9 cellular contexts compared by ENCODE assay signal in the genomic region with DNA sequence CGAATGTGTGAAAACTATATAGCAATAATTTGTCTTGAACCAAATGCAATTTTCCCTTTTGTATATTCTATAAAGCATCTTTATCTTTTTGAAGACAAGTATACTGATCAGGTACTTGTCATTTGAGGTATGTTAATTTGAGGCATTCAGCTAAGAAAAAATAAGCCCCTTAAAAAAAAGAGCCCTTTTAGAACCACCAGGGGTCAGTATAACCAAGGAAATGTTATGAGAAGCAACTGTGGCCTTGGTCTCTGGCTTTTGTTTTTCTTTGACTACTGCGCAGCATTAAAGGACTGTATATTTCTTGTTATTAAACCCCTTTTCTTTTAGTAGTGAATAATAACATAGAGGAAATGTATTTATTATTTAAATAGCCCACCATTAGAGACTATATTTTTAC. TPM values are rescaled to one million over a fixed set of nuclear protein-coding genes. Genes with fewer than 3 reads are reported as not detected.
DNase-seq lines count a peak whose midpoint lies in the region; ATAC-seq and TF ChIP-seq lines count a peak whose summit lies in the region.
"Had no signal": no experiment of that assay in that cellular context is flagged by ENCODE, and none has a peak within 500 bp of the region (broad histone marks: within the 10 kb centered on the region; RNA-seq: fewer than 3 reads in every experiment).

No MANE protein-coding gene starts in this region.

- no peak overlapping the region for H3K27ac ChIP-seq in CD4-positive, alpha-beta memory T cell (ENCODE audit: low read depth, low read length)
- no peak overlapping the region for H3K27ac ChIP-seq in tibial artery
- H3K27ac ChIP-seq: SJSA1 had no signal

- DNase-seq in CD4-positive, alpha-beta memory T cell, result peak in 4 of 5 donors; percentile 51 to 59 (median 53)
- DNase-seq in NCI-H748 (lab: John Stamatoyannopoulos, UW; ENCODE audit: unreplicated experiment), result peak; percentile 57
- peak; percentile 68 for DNase-seq in MCF 10A (ENCODE audit: unreplicated experiment)
- DNase-seq in kidney glomerular epithelial cell (lab: John Stamatoyannopoulos, UW), result peak; percentile 76
- no peak for DNase-seq in tibial artery
- no peak for DNase-seq in HPDE6-E6E7 (ENCODE audit: extremely low spot score)

- H3K4me1 ChIP-seq in CD4-positive, alpha-beta memory T cell (ENCODE audit: insufficient read depth, low read length), result no peaks in the 10 kb centered on the region
- H3K4me1 ChIP-seq in tibial artery, result no peaks in the 10 kb centered on the region
- H3K4me1 ChIP-seq: SJSA1 had no signal

- H3K4me3 Mint-ChIP-seq in CD4-positive, alpha-beta memory T cell, result no peak overlapping the region
- no peak overlapping the region for H3K4me3 Mint-ChIP-seq in MCF 10A (ENCODE audit: unreplicated experiment)

- no TSS peak for BruUV-seq in MCF 10A (replicated peaks; lab: Mats Ljungman, UMichigan)

- no peaks in the 10 kb centered on the region for H3K9me3 ChIP-seq in CD4-positive, alpha-beta memory T cell (ENCODE audit: control insufficient read depth in 1 of 2, low read length in 2 of 2)
- no peaks in the 10 kb centered on the region for H3K9me3 ChIP-seq in tibial artery
- H3K9me3 ChIP-seq: SJSA1 had no signal

- ATAC-seq in GM18907 (IDR thresholded peaks at IDR 0.05; ENCODE audit: unreplicated experiment), result peak; percentile 69
- peak; percentile 75 for ATAC-seq in HG03442 (IDR thresholded peaks at IDR 0.05; ENCODE audit: unreplicated experiment)

- H3K4me1 Mint-ChIP-seq in CD4-positive, alpha-beta memory T cell, result no peaks in the 10 kb centered on the region
- H3K4me1 Mint-ChIP-seq in MCF 10A (ENCODE audit: insufficient read depth, unreplicated experiment), result peaks cover 28% of the 10 kb centered on the region

- intact Hi-C loops in CD4-positive, alpha-beta memory T cell (cut with micrococcal nuclease), result loop anchor here (1.0 to 2.0 kb wide), 3 partner anchors 116 to 1470 kb away; no protein-coding TSS in a partner anchor
- intact Hi-C loops in MCF 10A (cut with micrococcal nuclease), result loop anchor here (1.0 to 2.0 kb wide), 3 partner anchors 64 to 1470 kb away; no protein-coding TSS in a partner anchor
- intact Hi-C loops in tibial artery (cut with DNase I; ENCODE audit: low total_unique reads), result no loop called here

- no peaks in the 10 kb centered on the region for H3K27me3 ChIP-seq in CD4-positive, alpha-beta memory T cell (ENCODE audit: insufficient read depth, low read length)
- no peaks in the 10 kb centered on the region for H3K27me3 ChIP-seq in tibial artery
- H3K27me3 ChIP-seq: SJSA1 had no signal

- TF ChIP-seq CTCF in MCF 10A (IDR thresholded peaks at IDR 0.05; ENCODE audit: unreplicated experiment) (peak; percentile 75), tibial artery (IDR thresholded peaks at IDR 0.05) (peak; percentile 67 to 75)

- H3K36me3 ChIP-seq in CD4-positive, alpha-beta memory T cell (ENCODE audit: insufficient read depth, low read length), result no peaks in the 10 kb centered on the region
- no peaks in the 10 kb centered on the region for H3K36me3 ChIP-seq in tibial artery

- POLR2A ChIA-PET in CD4-positive, alpha-beta memory T cell (lab: Charles Lee; ENCODE audit: partially characterized antibody), result no interaction called here
- POLR2A ChIA-PET in MCF 10A (lab: Yijun Ruan, JAX), result interaction anchor here (0.6 to 1.1 kb wide), 2 partner anchors 18 to 22 kb away, joined by 3 to 4 read pairs; no protein-coding TSS in a partner anchor

- CTCF ChIA-PET in CD4-positive, alpha-beta memory T cell (lab: Charles Lee; ENCODE audit: partially characterized antibody), result interaction anchor here (0.6 to 9.7 kb wide), 14 partner anchors 8 to 1807 kb away, joined by 3 to 281 read pairs (median 4); a partner anchor contains a TSS
- CTCF ChIA-PET in MCF 10A (lab: Yijun Ruan, JAX), result interaction anchor here (0.5 to 5.8 kb wide), 19 partner anchors 9 to 1470 kb away, joined by 3 to 72 read pairs (median 4); no protein-coding TSS in a partner anchor

- no peak overlapping the region for H3K27ac Mint-ChIP-seq in CD4-positive, alpha-beta memory T cell
- no peak overlapping the region for H3K27ac Mint-ChIP-seq in MCF 10A (ENCODE audit: low read depth, unreplicated experiment)

- H3K4me3 ChIP-seq in CD4-positive, alpha-beta memory T cell (ENCODE audit: low read length in 2 of 2), result no peak overlapping the region
- no peak overlapping the region for H3K4me3 ChIP-seq in tibial artery
- H3K4me3 ChIP-seq: SJSA1 had no signal

- H3K9me3 Mint-ChIP-seq in CD4-positive, alpha-beta memory T cell, result no peaks in the 10 kb centered on the region
- no peaks in the 10 kb centered on the region for H3K9me3 Mint-ChIP-seq in MCF 10A (ENCODE audit: unreplicated experiment)

- peaks cover 1% of the 10 kb centered on the region in 2 donors for H3K27me3 Mint-ChIP-seq in CD4-positive, alpha-beta memory T cell
- H3K27me3 Mint-ChIP-seq in MCF 10A (ENCODE audit: insufficient read depth, unreplicated experiment), result no peaks in the 10 kb centered on the region

- no peaks in the 10 kb centered on the region for H3K36me3 Mint-ChIP-seq in CD4-positive, alpha-beta memory T cell
- peaks cover 69% of the 10 kb centered on the region for H3K36me3 Mint-ChIP-seq in MCF 10A (ENCODE audit: insufficient read depth, unreplicated experiment)

RNA-seq across cellular contexts. Expression of a gene that starts 43.1 kb away (rescaled TPM):
- total RNA-seq in CD4-positive, alpha-beta memory T cell, result under 1 TPM; 0.89 to 0.96 TPM
- under 1 TPM; 0.10 to 0.17 TPM for polyA plus RNA-seq in CD4-positive, alpha-beta memory T cell
- 91.0 and 94.5 TPM in 2 replicates for total RNA-seq in MCF 10A (2022)

Comparison
In these comparisons a context has a peak if more than half of its experiments do, and no peak if none do; other contexts are left out.
1. DNase-seq: peak in CD4-positive, alpha-beta memory T cell (4 of 5), NCI-H748 (single experiment), MCF 10A (single experiment) and kidney glomerular epithelial cell (single experiment); none in tibial artery (0 of 2) and HPDE6-E6E7 (single experiment).
2. RNA of a gene that starts 43.1 kb away (total RNA-seq): 91.0 to 94.5 TPM in MCF 10A; 0.89 to 0.96 TPM in CD4-positive, alpha-beta memory T cell; every median in the first group is over 10 times any median in the second.